In the genomic region with DNA sequence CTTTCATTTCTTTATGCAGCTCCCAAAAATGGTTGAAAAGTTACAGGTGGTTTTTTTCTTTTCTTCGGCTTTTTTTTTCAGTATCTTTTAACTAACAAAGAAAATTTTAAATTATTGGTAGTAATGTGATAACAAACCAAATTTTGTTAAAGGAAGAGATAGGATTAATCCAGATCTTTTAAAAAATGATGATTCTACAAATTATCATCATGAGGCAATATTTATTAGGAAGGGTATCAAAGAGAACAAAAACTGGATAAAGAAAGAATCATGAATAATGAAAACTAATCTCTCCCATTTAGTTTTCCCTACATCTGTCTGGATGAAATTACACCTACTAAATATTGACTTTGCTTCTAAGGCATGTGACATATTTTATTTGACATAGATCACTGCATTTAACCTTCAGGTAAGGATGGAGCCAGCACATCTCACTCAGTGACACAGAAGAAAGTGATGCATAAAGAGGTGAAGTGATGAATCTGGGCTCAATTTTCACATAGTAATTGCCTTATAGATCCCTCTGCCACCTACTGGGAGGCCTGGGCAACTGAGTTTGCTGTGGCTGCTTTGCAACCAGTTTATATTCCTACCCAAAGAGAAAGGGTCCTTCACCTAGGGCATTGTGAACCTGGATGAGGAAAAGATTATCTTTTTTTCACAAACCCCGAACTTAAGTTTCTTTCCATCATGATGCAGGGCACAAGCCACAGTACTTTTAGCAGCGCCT, we compare ENCODE assay signal across 9 cellular contexts.
A peak's percentile ranks its signal among the peaks of the same experiment; 100 is the strongest.
DNase-seq lines count a peak whose midpoint lies in the region; ATAC-seq and TF ChIP-seq lines count a peak whose summit lies in the region.
"Had no signal": no experiment of that assay in that cellular context is flagged by ENCODE, and none has a peak within 500 bp of the region (broad histone marks: within the 10 kb centered on the region; RNA-seq: fewer than 3 reads in every experiment).

No MANE protein-coding gene starts in this region.

- no peak for ATAC-seq in GM19463 (IDR thresholded peaks at IDR 0.05; ENCODE audit: unreplicated experiment)

- H3K36me3 ChIP-seq in brain microvascular endothelial cell (replicated peaks), result no peaks in the 10 kb centered on the region
- no peaks in the 10 kb centered on the region for H3K36me3 ChIP-seq in neural cell (ENCODE audit: insufficient read depth, low read length)

- H2AFZ ChIP-seq in neural cell (ENCODE audit: low read depth, low read length), result no peak overlapping the region

- TF ChIP-seq CTCF in brain microvascular endothelial cell (IDR thresholded peaks at IDR 0.05; ENCODE audit: low read depth, low read length, missing control alignments), result peak; percentile 66
- TF ChIP-seq CTCF in neural cell (IDR thresholded peaks at IDR 0.05; ENCODE audit: poor library complexity, severe bottlenecking), result peak; percentile 30

- H3K4me3 ChIP-seq in brain microvascular endothelial cell (ENCODE audit: low read depth, low read length) (no peak overlapping the region), neural cell (ENCODE audit: low read length) (no peak overlapping the region)

- H3K79me2 ChIP-seq in neural cell (replicated peaks; ENCODE audit: insufficient read depth, low read length), result no peaks in the 10 kb centered on the region

- DNase-seq in NCI-H345 (lab: John Stamatoyannopoulos, UW) (peak; percentile 2), NCI-H345 treated with DMSO at 0.1 percent for 48 hours (lab: John Stamatoyannopoulos, UW; ENCODE audit: unreplicated experiment) (no peak), HT-29 (ENCODE audit: low spot score) (peak; percentile 28), brain microvascular endothelial cell (no peak), foreskin melanocyte (no peak), NCI-H2107 treated with DMSO at 0.1 percent for 48 hours (lab: John Stamatoyannopoulos, UW; ENCODE audit: unreplicated experiment) (no peak)
- DNase-seq: activated naive CD4-positive, alpha-beta T cell treated with Interleukin-2 at 50 U/mL for 16 hours had no signal

- H3K27ac ChIP-seq in brain microvascular endothelial cell (no peak overlapping the region), neural cell (ENCODE audit: low read length) (no peak overlapping the region)

- in situ Hi-C loops in brain microvascular endothelial cell (cut with HindIII; ENCODE audit: low pct_ligation_motif_present, low sequenced_read_pairs), result no loop called here

- no peaks in the 10 kb centered on the region for H3K9me2 ChIP-seq in neural cell (ENCODE audit: insufficient read depth, low read length)

- H3K4me2 ChIP-seq in neural cell (ENCODE audit: low read length), result no peak overlapping the region

- TF ChIP-seq EP300 in neural cell (conservative IDR thresholded peaks at IDR 0.05; ENCODE audit: poor library complexity, severe bottlenecking), result no peak

- no peaks in the 10 kb centered on the region for H3F3A ChIP-seq in neural cell (ENCODE audit: insufficient read depth, low read length, poor library complexity, severe bottlenecking)

- H3K9ac ChIP-seq in neural cell (ENCODE audit: low read length), result no peak overlapping the region

- H3K27me3 ChIP-seq in brain microvascular endothelial cell (replicated peaks) (no peaks in the 10 kb centered on the region), neural cell (ENCODE audit: insufficient read depth, low read depth, low read length) (no peaks in the 10 kb centered on the region)

- no peaks in the 10 kb centered on the region for H4K20me1 ChIP-seq in neural cell (ENCODE audit: insufficient read depth)

- no peak for TF ChIP-seq RAD21 in neural cell (conservative IDR thresholded peaks at IDR 0.05)

- no peaks in the 10 kb centered on the region for H3K9me3 ChIP-seq in neural cell (ENCODE audit: low read length)

TF ChIP-seq in neural cell, 6 proteins besides CTCF, POLR2A, EP300 and RAD21:
- no peak for TF ChIP-seq POLR2AphosphoS5 (IDR thresholded peaks at IDR 0.05)
- no peak for TF ChIP-seq EZH2 (IDR thresholded peaks at IDR 0.05; ENCODE audit: borderline replicate concordance, insufficient read depth, low read length, poor library complexity, severe bottlenecking)
- TF ChIP-seq MXI1 (conservative IDR thresholded peaks at IDR 0.05; ENCODE audit: poor library complexity, severe bottlenecking), result no peak
- TF ChIP-seq TAF1 (IDR thresholded peaks at IDR 0.05; ENCODE audit: low read depth), result no peak
- TF ChIP-seq SMC3 (conservative IDR thresholded peaks at IDR 0.05; ENCODE audit: poor library complexity), result peak; percentile 18
TF ChIP-seq in neural cell: peak in this region for 1.

Comparison
In these comparisons a context has a peak if more than half of its experiments do, and no peak if none do; other contexts are left out.
1. DNase-seq: peak in NCI-H345 (single experiment) and HT-29 (single experiment); none in NCI-H345 treated with DMSO at 0.1 percent for 48 hours (single experiment), brain microvascular endothelial cell (single experiment), foreskin melanocyte (single experiment) and NCI-H2107 treated with DMSO at 0.1 percent for 48 hours (single experiment).